11 cellular contexts compared by ENCODE assay signal in the genomic region with DNA sequence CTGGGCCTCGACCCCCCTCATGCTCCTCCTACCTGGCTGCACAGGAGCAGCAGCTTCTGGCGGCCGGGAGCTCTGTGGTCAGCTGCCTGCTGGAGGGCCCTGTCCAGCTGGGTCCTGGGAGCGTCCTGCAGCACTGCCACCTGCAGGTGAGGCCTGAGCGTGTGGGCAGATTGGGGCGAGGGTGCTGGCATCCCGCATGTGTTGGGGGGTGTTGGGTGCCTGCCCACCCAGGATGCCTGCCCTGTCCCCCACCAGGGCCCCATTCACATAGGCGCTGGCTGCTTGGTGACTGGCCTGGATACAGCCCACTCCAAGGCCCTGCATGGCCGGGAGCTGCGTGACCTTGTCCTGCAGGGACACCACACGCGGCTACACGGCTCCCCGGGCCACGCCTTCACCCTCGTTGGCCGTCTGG. TPM values are rescaled to one million over a fixed set of nuclear protein-coding genes. Genes with fewer than 3 reads are reported as not detected.
DNase-seq lines count a peak whose midpoint lies in the region; ATAC-seq and TF ChIP-seq lines count a peak whose summit lies in the region.
"Had no signal": no experiment of that assay in that cellular context is flagged by ENCODE, and none has a peak within 500 bp of the region (broad histone marks: within the 10 kb centered on the region; RNA-seq: fewer than 3 reads in every experiment).

No MANE protein-coding gene starts in this region.

- intact Hi-C loops in sciatic nerve (cut with DNase I) = no loop called here
- intact Hi-C loops in esophagus squamous epithelium (cut with DNase I) = no loop called here

- DNase-seq in GM10248 (ENCODE audit: extremely low spot score) = no peak
- no peak for DNase-seq in RWPE2 (ENCODE audit: low spot score)
- DNase-seq in glutamatergic neuron = peak; percentile 60
- DNase-seq in sciatic nerve (ENCODE audit: low spot score) = peak; percentile 68
- no peak for DNase-seq in DMS79 (lab: John Stamatoyannopoulos, UW)
- no peak for DNase-seq in esophagus squamous epithelium (lab: John Stamatoyannopoulos, UW)
- no peak for DNase-seq in COLO829 (ENCODE audit: low spot score)
- DNase-seq in A172 (ENCODE audit: low spot score) = no peak

- no peaks in the 10 kb centered on the region for H3K27me3 ChIP-seq in RWPE2 (ENCODE audit: insufficient read depth, poor library complexity, severe bottlenecking)
- H3K27me3 ChIP-seq in esophagus squamous epithelium = no peaks in the 10 kb centered on the region
- H3K27me3 ChIP-seq: neutrophil had no signal

- TF ChIP-seq CTCF in GM10248 (IDR thresholded peaks at IDR 0.05; ENCODE audit: control extremely low read depth, extremely low read depth, low read depth, missing control alignments) (peak; percentile 23), RWPE2 (IDR thresholded peaks at IDR 0.05; ENCODE audit: poor library complexity, severe bottlenecking) (peak; percentile 41), glutamatergic neuron (IDR thresholded peaks at IDR 0.05; ENCODE audit: partially characterized antibody, unreplicated experiment) (peak; percentile 40), esophagus squamous epithelium (IDR thresholded peaks at IDR 0.05) (peak in 3 of 6 experiments; percentile 13 to 36 (median 17))

- no peaks in the 10 kb centered on the region for H3K4me1 Mint-ChIP-seq in glutamatergic neuron (ENCODE audit: low read depth, unreplicated experiment)
- H3K4me1 Mint-ChIP-seq: IgD-negative memory B cell had no signal

- H3K36me3 ChIP-seq in RWPE2 (ENCODE audit: low read depth) = no peaks in the 10 kb centered on the region
- H3K36me3 ChIP-seq in esophagus squamous epithelium = peaks cover 0 to 86% (median 8%) of the 10 kb centered on the region in 3 donors

- H3K9me3 ChIP-seq in RWPE2 (ENCODE audit: severe bottlenecking) (no peaks in the 10 kb centered on the region), esophagus squamous epithelium (no peaks in the 10 kb centered on the region)
- H3K9me3 ChIP-seq: neutrophil had no signal

- WGBS in esophagus squamous epithelium, 2 donors = no CpG with 5 or more reads among the region's 17 CpGs

- no peak overlapping the region for H3K4me3 Mint-ChIP-seq in glutamatergic neuron (ENCODE audit: unreplicated experiment)
- H3K4me3 Mint-ChIP-seq: IgD-negative memory B cell; stimulated activated naive CD8-positive, alpha-beta T cell treated with anti-CD3 and anti-CD28 coated beads, Interleukin-15, Interleukin-2, amounts not matched to agents 100 ng/mL and 50 ng/mL, for 24 hours had no signal

- H3K4me3 ChIP-seq in RWPE2 (ENCODE audit: severe bottlenecking) (no peak overlapping the region), esophagus squamous epithelium (no peak overlapping the region)

- no peak for TF ChIP-seq POLR2A in esophagus squamous epithelium (IDR thresholded peaks at IDR 0.05)

- POLR2A ChIA-PET in GM10248 (lab: Yijun Ruan, JAX) = interaction anchor here (0.6 kb wide), 1 partner anchor 167 kb away, joined by 7 read pairs; no protein-coding TSS in a partner anchor

- H3K27ac ChIP-seq in RWPE2 (ENCODE audit: poor library complexity, severe bottlenecking) (no peak overlapping the region), esophagus squamous epithelium (no peak overlapping the region)
- H3K27ac ChIP-seq: neutrophil had no signal

- no peaks in the 10 kb centered on the region for H3K4me1 ChIP-seq in RWPE2 (ENCODE audit: insufficient read depth, poor library complexity, severe bottlenecking)
- peaks cover 0 to 11% (median 5%) of the 10 kb centered on the region in 3 donors for H3K4me1 ChIP-seq in esophagus squamous epithelium

- H3K27me3 Mint-ChIP-seq in glutamatergic neuron (ENCODE audit: unreplicated experiment) = peaks cover 7% of the 10 kb centered on the region
- H3K27me3 Mint-ChIP-seq: IgD-negative memory B cell; stimulated activated naive CD8-positive, alpha-beta T cell treated with anti-CD3 and anti-CD28 coated beads, Interleukin-15, Interleukin-2, amounts not matched to agents 100 ng/mL and 50 ng/mL, for 24 hours had no signal

- H3K27ac Mint-ChIP-seq in glutamatergic neuron (ENCODE audit: unreplicated experiment) = no peak overlapping the region
- H3K27ac Mint-ChIP-seq: IgD-negative memory B cell; stimulated activated naive CD8-positive, alpha-beta T cell treated with anti-CD3 and anti-CD28 coated beads, Interleukin-15, Interleukin-2, amounts not matched to agents 100 ng/mL and 50 ng/mL, for 24 hours had no signal

- ATAC-seq in RWPE2 (ENCODE audit: low read depth) (peak; percentile 26; the same call in 1 of the 3 replicates), sciatic nerve (peak; percentile 66)

- H3K9me3 Mint-ChIP-seq in glutamatergic neuron (ENCODE audit: unreplicated experiment) = peaks cover 1% of the 10 kb centered on the region
- H3K9me3 Mint-ChIP-seq: IgD-negative memory B cell; stimulated activated naive CD8-positive, alpha-beta T cell treated with anti-CD3 and anti-CD28 coated beads, Interleukin-15, Interleukin-2, amounts not matched to agents 100 ng/mL and 50 ng/mL, for 24 hours had no signal

- H3K36me3 Mint-ChIP-seq in glutamatergic neuron (ENCODE audit: unreplicated experiment) = no peaks in the 10 kb centered on the region

- CTCF ChIA-PET in GM10248 (lab: Yijun Ruan, JAX) = interaction anchor here (1.2 to 1.6 kb wide), 4 partner anchors 13 to 76 kb away, joined by 3 to 5 read pairs (median 4); no protein-coding TSS in a partner anchor

RNA-seq across cellular contexts. Expression of gene FCSK, which starts 16.5 kb away (rescaled TPM):
- total RNA-seq in glutamatergic neuron (ENCODE audit: unreplicated experiment) (15.4 TPM), sciatic nerve (19.7 TPM), esophagus squamous epithelium (10 to 100 TPM; 10.2 to 13.0 (median 11.0) TPM)
- total RNA-seq in A172 (2014; rRNA removed; shearing (Covaris generic)) = 9.4 and 13.8 TPM in 2 replicates

RNA-seq across cellular contexts. Expression of gene ST3GAL2, which starts 32.0 kb away (rescaled TPM):
- total RNA-seq in glutamatergic neuron (ENCODE audit: unreplicated experiment) = 134 TPM
- total RNA-seq in sciatic nerve = 31.1 TPM
- total RNA-seq in esophagus squamous epithelium = 1 to 10 TPM in 3 of 4 donors, under 1 TPM in 1; 0.80 to 6.5 (median 3.0) TPM
- 14.4 and 17.3 TPM in 2 replicates for total RNA-seq in A172 (2014; rRNA removed; shearing (Covaris generic))

RNA-seq across cellular contexts. Expression of gene COG4, which starts 52.4 kb away (rescaled TPM):
- total RNA-seq in glutamatergic neuron (ENCODE audit: unreplicated experiment) (70.8 TPM), sciatic nerve (51.0 TPM), esophagus squamous epithelium (10 to 100 TPM; 40.3 to 54.0 (median 47.5) TPM)
- 67.1 and 89.4 TPM in 2 replicates for total RNA-seq in A172 (2014; rRNA removed; shearing (Covaris generic))

RNA-seq across cellular contexts. Expression of gene SF3B3, which starts 52.7 kb away (rescaled TPM):
- total RNA-seq in glutamatergic neuron (ENCODE audit: unreplicated experiment) (278 TPM), sciatic nerve (207 TPM), esophagus squamous epithelium (100 to 1,000 TPM in 3 of 4 donors, 10 to 100 TPM in 1; 77.9 to 145 (median 134) TPM)
- 146 and 176 TPM in 2 replicates for total RNA-seq in A172 (2014; rRNA removed; shearing (Covaris generic))

Comparison
In these comparisons a context has a peak if more than half of its experiments do, and no peak if none do; other contexts are left out.
1. DNase-seq: peak in glutamatergic neuron (single experiment) and sciatic nerve (single experiment); none in GM10248 (single experiment), RWPE2 (single experiment), DMS79 (single experiment), esophagus squamous epithelium (single experiment), COLO829 (single experiment) and A172 (single experiment).